In the genomic region with DNA sequence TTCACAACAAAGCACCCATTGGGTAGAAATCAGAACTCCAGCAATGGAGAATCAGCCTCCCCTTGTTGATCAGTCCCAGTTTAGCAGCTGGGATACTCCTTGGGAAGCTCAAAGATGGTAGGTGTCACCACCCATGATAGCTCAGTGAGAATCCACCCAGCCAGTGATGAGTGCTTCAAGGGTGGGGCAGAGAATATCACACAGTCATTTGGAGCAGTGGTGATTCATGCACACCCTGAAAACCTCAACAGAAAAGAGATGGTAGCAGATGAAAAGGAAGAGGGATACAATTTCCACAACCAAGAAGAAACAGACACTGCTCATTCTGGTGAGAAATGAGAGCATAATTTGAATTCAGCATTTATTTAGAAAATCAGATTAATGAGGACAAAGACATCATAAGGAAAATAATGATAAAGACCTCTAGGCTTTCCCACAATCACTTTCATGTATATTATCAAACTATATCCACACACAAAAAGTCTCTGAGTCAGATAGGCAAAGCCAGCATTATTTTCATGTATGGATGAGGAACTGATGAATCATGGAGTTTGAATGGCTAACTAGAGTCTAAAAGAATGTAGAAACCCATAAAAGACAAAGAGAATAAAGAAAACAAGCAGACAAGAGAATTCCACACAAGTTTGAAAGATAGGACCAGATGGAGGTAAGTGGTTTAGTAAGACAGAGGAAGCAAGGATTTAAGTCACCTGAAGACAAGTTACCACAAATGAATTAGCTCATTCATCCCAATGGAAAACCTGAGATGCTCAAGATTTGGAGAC, we compare ENCODE assay signal across 9 cellular contexts.
DNase-seq lines count a peak whose midpoint lies in the region; ATAC-seq and TF ChIP-seq lines count a peak whose summit lies in the region.
"Had no signal": no experiment of that assay in that cellular context is flagged by ENCODE, and none has a peak within 500 bp of the region (broad histone marks: within the 10 kb centered on the region; RNA-seq: fewer than 3 reads in every experiment).

No MANE protein-coding gene starts in this region.

- peak in 4 of 8 donors; percentile 19 to 36 (median 30) for ATAC-seq in heart right ventricle
- no peak for ATAC-seq in Right ventricle myocardium superior (ENCODE audit: poor library complexity)
- no peak for ATAC-seq in GM18873 (IDR thresholded peaks at IDR 0.05; ENCODE audit: low FRiP score, unreplicated experiment)

- no peaks in the 10 kb centered on the region for H3K36me3 Mint-ChIP-seq in chondrocyte (ENCODE audit: low read depth)
- H3K36me3 Mint-ChIP-seq in stimulated activated naive CD8-positive, alpha-beta T cell treated with anti-CD3 and anti-CD28 coated beads, Interleukin-15, Interleukin-2, amounts not matched to agents 100 ng/mL and 50 ng/mL, for 24 hours (ENCODE audit: low read depth), result no peaks in the 10 kb centered on the region

- no peaks in the 10 kb centered on the region for H3K9me3 Mint-ChIP-seq in chondrocyte (ENCODE audit: low read depth)
- H3K9me3 Mint-ChIP-seq in stimulated activated naive CD8-positive, alpha-beta T cell treated with anti-CD3 and anti-CD28 coated beads, Interleukin-15, Interleukin-2, amounts not matched to agents 100 ng/mL and 50 ng/mL, for 24 hours, result no peaks in the 10 kb centered on the region

- TF ChIP-seq CTCF in heart right ventricle (IDR thresholded peaks at IDR 0.05) (no peak), chondrocyte (IDR thresholded peaks at IDR 0.05) (no peak)

- H3K4me3 ChIP-seq in heart right ventricle, result no peak overlapping the region

- H3K36me3 ChIP-seq in heart right ventricle, result no peaks in the 10 kb centered on the region

- H3K27me3 Mint-ChIP-seq in chondrocyte (ENCODE audit: low read depth), result peaks cover 11% of the 10 kb centered on the region
- H3K27me3 Mint-ChIP-seq in stimulated activated naive CD8-positive, alpha-beta T cell treated with anti-CD3 and anti-CD28 coated beads, Interleukin-15, Interleukin-2, amounts not matched to agents 100 ng/mL and 50 ng/mL, for 24 hours, result peaks cover 30% of the 10 kb centered on the region

- no peaks in the 10 kb centered on the region for H3K9me3 ChIP-seq in heart right ventricle

- DNase-seq in heart right ventricle, result no peak
- DNase-seq in Right ventricle myocardium superior, result no peak
- peak; percentile 97 for DNase-seq in HT1080 (ENCODE audit: low read depth)
- DNase-seq in chondrocyte (ENCODE audit: low spot score), result no peak
- DNase-seq in NCI-H1930 (lab: John Stamatoyannopoulos, UW), result no peak
- DNase-seq in NCI-H2029 treated with DMSO at 0.1 percent for 48 hours (lab: John Stamatoyannopoulos, UW), result no peak

- H3K27ac Mint-ChIP-seq in chondrocyte (ENCODE audit: unreplicated experiment), result peak overlapping the region; percentile 6
- H3K27ac Mint-ChIP-seq in stimulated activated naive CD8-positive, alpha-beta T cell treated with anti-CD3 and anti-CD28 coated beads, Interleukin-15, Interleukin-2, amounts not matched to agents 100 ng/mL and 50 ng/mL, for 24 hours, result peak overlapping the region; percentile 96

- H3K4me1 ChIP-seq in heart right ventricle, result peaks cover 0 to 63% (median 45%) of the 10 kb centered on the region in 9 donors

- H3K27ac ChIP-seq in heart right ventricle, result peak overlapping the region in 7 of 10 donors; percentile 62 to 86 (median 78)
- H3K27ac ChIP-seq: KMS-11 had no signal

- no peaks in the 10 kb centered on the region for H3K27me3 ChIP-seq in heart right ventricle

- no peak overlapping the region for H3K4me3 Mint-ChIP-seq in chondrocyte (ENCODE audit: unreplicated experiment)
- peak overlapping the region; percentile 20 for H3K4me3 Mint-ChIP-seq in stimulated activated naive CD8-positive, alpha-beta T cell treated with anti-CD3 and anti-CD28 coated beads, Interleukin-15, Interleukin-2, amounts not matched to agents 100 ng/mL and 50 ng/mL, for 24 hours

- H3K4me1 Mint-ChIP-seq in chondrocyte (ENCODE audit: low read depth), result peaks cover 8% of the 10 kb centered on the region
- no peaks in the 10 kb centered on the region for H3K4me1 Mint-ChIP-seq in stimulated activated naive CD8-positive, alpha-beta T cell treated with anti-CD3 and anti-CD28 coated beads, Interleukin-15, Interleukin-2, amounts not matched to agents 100 ng/mL and 50 ng/mL, for 24 hours (ENCODE audit: low read depth)

- intact Hi-C loops in heart right ventricle (cut with DNase I) (loop anchor here in 4 of 10 donors (2.0 to 10.0 kb wide), 7 partner anchors 33 to 111 kb away; a partner anchor contains a TSS), Right ventricle myocardium superior (cut with DNase I) (no loop called here)
